8 cellular contexts compared by ENCODE assay signal in genomic region chr9:706073-706472, GRCh38.
DNase-seq lines count a peak whose midpoint lies in the region; ATAC-seq and TF ChIP-seq lines count a peak whose summit lies in the region.

No MANE protein-coding gene starts in this region.

- H3K27me3 ChIP-seq in sigmoid colon (no peaks in the 10 kb centered on the region), tibial nerve (no peaks in the 10 kb centered on the region)

- H3K9me3 ChIP-seq in sigmoid colon (no peaks in the 10 kb centered on the region), tibial nerve (no peaks in the 10 kb centered on the region)

- peaks cover 0 to 80% (median 53%) of the 10 kb centered on the region in 4 donors for H3K4me1 ChIP-seq in sigmoid colon
- H3K4me1 ChIP-seq in tibial nerve, result peaks cover 0 to 47% (median 2%) of the 10 kb centered on the region in 4 donors

- H3K36me3 ChIP-seq in sigmoid colon (peaks cover 1 to 5% (median 5%) of the 10 kb centered on the region in 4 donors), tibial nerve (peaks cover 0 to 6% (median 0%) of the 10 kb centered on the region in 3 donors)

- TF ChIP-seq EP300 in sigmoid colon (IDR thresholded peaks at IDR 0.05) (no peak), tibial nerve (IDR thresholded peaks at IDR 0.05) (no peak)

- CTCF ChIA-PET in WTC11 (lab: Charles Lee), result no interaction called here

- H3K27ac ChIP-seq in sigmoid colon (peak overlapping the region; percentile 80 to 96 (median 91)), tibial nerve (peak overlapping the region in 2 of 4 donors; percentile 62 to 66)

- TF ChIP-seq CTCF in HFFc6 (IDR thresholded peaks at IDR 0.05), result no peak
- TF ChIP-seq CTCF in WTC11 (IDR thresholded peaks at IDR 0.05), result no peak
- TF ChIP-seq CTCF in foreskin fibroblast (IDR thresholded peaks at IDR 0.05; ENCODE audit: low read depth, low read length), result no peak
- no peak for TF ChIP-seq CTCF in sigmoid colon (IDR thresholded peaks at IDR 0.05)
- no peak for TF ChIP-seq CTCF in tibial nerve (IDR thresholded peaks at IDR 0.05)

- 14 to 49% methylated on average over 2 of the region's 2 CpGs for WGBS in sigmoid colon, 2 donors
- 63 to 64% methylated on average over 2 of the region's 2 CpGs for WGBS in tibial nerve, 2 donors

- no peak for ATAC-seq in WTC11
- ATAC-seq in GM21723 (IDR thresholded peaks at IDR 0.05; ENCODE audit: unreplicated experiment), result no peak
- ATAC-seq in HG03439 (IDR thresholded peaks at IDR 0.05; ENCODE audit: unreplicated experiment), result no peak

- DNase-seq in HFFc6 (no peak), WTC11 (ENCODE audit: low spot score) (no peak), foreskin fibroblast (no peak), sigmoid colon (no peak), KBM-7 (no peak), tibial nerve (ENCODE audit: low spot score in 2 of 2) (no peak)

- TF ChIP-seq POLR2A in sigmoid colon (IDR thresholded peaks at IDR 0.05), result no peak
- TF ChIP-seq POLR2A in tibial nerve (IDR thresholded peaks at IDR 0.05), result no peak

- intact Hi-C loops in sigmoid colon (cut with DNase I), result no loop called here

- H3K4me1 Mint-ChIP-seq in HFFc6 (ENCODE audit: low read depth), result peaks cover 65% of the 10 kb centered on the region
- peaks cover 26% of the 10 kb centered on the region for H3K4me1 Mint-ChIP-seq in WTC11

- H3K27me3 Mint-ChIP-seq in HFFc6 (ENCODE audit: insufficient read depth) (no peaks in the 10 kb centered on the region), WTC11 (ENCODE audit: low read depth) (no peaks in the 10 kb centered on the region)

- H3K9me3 Mint-ChIP-seq in HFFc6 (no peaks in the 10 kb centered on the region), WTC11 (no peaks in the 10 kb centered on the region)

- in situ Hi-C loops in KBM-7 (cut with MboI; ENCODE audit: low pct_unique_long_range_greater_than_20kb, low sequenced_read_pairs), result no loop called here

- POLR2A ChIA-PET in WTC11 (lab: Charles Lee), result no interaction called here

- peak overlapping the region; percentile 97 for H3K27ac Mint-ChIP-seq in HFFc6
- H3K27ac Mint-ChIP-seq in WTC11, result 0 out of 2 replicates have a peak overlapping the region, but pooled peaks have one; percentile 3

- peak overlapping the region; percentile 52 to 64 for H3K4me3 ChIP-seq in foreskin fibroblast (ENCODE audit: low read depth in 1 of 2, low read length in 2 of 2)
- peak overlapping the region in 3 of 4 donors; percentile 58 to 63 (median 59) for H3K4me3 ChIP-seq in sigmoid colon
- H3K4me3 ChIP-seq in tibial nerve, result peak overlapping the region in 2 of 4 donors; percentile 40 to 57

- H3K36me3 Mint-ChIP-seq in HFFc6 (ENCODE audit: low read depth), result peaks cover 23% of the 10 kb centered on the region
- H3K36me3 Mint-ChIP-seq in WTC11, result peaks cover 6% of the 10 kb centered on the region

- H3K4me3 Mint-ChIP-seq in HFFc6, result peak overlapping the region; percentile 95
- no peak overlapping the region for H3K4me3 Mint-ChIP-seq in WTC11

TF ChIP-seq in WTC11, 78 proteins besides CTCF, POLR2A, EP300 and RAD21 (continues in another document):
- TF ChIP-seq NR3C1 (CRISPR knock-in tag; conservative IDR thresholded peaks at IDR 0.05; ENCODE audit: low read depth), result no peak
- TF ChIP-seq, protein P1, sequence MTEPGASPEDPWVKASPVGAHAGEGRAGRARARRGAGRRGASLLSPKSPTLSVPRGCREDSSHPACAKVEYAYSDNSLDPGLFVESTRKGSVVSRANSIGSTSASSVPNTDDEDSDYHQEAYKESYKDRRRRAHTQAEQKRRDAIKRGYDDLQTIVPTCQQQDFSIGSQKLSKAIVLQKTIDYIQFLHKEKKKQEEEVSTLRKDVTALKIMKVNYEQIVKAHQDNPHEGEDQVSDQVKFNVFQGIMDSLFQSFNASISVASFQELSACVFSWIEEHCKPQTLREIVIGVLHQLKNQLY (CRISPR knock-in tag; IDR thresholded peaks at IDR 0.05), result no peak
- no peak for TF ChIP-seq PREB (CRISPR knock-in tag; IDR thresholded peaks at IDR 0.05; ENCODE audit: borderline replicate concordance)
- no peak for TF ChIP-seq ESRRA (CRISPR knock-in tag; IDR thresholded peaks at IDR 0.05; ENCODE audit: borderline replicate concordance)
- no peak for TF ChIP-seq EMX1 (CRISPR knock-in tag; IDR thresholded peaks at IDR 0.05)
- TF ChIP-seq SMAD4 (CRISPR knock-in tag; IDR thresholded peaks at IDR 0.05), result no peak
- TF ChIP-seq, protein P2, sequence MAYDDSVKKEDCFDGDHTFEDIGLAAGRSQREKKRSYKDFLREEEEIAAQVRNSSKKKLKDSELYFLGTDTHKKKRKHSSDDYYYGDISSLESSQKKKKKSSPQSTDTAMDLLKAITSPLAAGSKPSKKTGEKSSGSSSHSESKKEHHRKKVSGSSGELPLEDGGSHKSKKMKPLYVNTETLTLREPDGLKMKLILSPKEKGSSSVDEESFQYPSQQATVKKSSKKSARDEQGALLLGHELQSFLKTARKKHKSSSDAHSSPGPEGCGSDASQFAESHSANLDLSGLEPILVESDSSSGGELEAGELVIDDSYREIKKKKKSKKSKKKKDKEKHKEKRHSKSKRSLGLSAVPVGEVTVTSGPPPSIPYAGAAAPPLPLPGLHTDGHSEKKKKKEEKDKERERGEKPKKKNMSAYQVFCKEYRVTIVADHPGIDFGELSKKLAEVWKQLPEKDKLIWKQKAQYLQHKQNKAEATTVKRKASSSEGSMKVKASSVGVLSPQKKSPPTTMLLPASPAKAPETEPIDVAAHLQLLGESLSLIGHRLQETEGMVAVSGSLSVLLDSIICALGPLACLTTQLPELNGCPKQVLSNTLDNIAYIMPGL (CRISPR knock-in tag; IDR thresholded peaks at IDR 0.05), result no peak
- TF ChIP-seq ZNF425 (CRISPR knock-in tag; conservative IDR thresholded peaks at IDR 0.05), result no peak
- TF ChIP-seq, protein P3, sequence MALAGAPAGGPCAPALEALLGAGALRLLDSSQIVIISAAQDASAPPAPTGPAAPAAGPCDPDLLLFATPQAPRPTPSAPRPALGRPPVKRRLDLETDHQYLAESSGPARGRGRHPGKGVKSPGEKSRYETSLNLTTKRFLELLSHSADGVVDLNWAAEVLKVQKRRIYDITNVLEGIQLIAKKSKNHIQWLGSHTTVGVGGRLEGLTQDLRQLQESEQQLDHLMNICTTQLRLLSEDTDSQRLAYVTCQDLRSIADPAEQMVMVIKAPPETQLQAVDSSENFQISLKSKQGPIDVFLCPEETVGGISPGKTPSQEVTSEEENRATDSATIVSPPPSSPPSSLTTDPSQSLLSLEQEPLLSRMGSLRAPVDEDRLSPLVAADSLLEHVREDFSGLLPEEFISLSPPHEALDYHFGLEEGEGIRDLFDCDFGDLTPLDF (CRISPR knock-in tag; IDR thresholded peaks at IDR 0.05), result no peak
- TF ChIP-seq, protein P4, sequence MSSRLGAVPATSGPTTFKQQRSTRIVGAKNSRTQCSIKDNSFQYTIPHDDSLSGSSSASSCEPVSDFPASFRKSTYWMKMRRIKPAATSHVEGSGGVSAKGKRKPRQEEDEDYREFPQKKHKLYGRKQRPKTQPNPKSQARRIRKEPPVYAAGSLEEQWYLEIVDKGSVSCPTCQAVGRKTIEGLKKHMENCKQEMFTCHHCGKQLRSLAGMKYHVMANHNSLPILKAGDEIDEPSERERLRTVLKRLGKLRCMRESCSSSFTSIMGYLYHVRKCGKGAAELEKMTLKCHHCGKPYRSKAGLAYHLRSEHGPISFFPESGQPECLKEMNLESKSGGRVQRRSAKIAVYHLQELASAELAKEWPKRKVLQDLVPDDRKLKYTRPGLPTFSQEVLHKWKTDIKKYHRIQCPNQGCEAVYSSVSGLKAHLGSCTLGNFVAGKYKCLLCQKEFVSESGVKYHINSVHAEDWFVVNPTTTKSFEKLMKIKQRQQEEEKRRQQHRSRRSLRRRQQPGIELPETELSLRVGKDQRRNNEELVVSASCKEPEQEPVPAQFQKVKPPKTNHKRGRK (CRISPR knock-in tag; IDR thresholded peaks at IDR 0.05; ENCODE audit: borderline replicate concordance), result no peak
- TF ChIP-seq CBFB (CRISPR knock-in tag; IDR thresholded peaks at IDR 0.05; ENCODE audit: low read depth), result no peak
- no peak for TF ChIP-seq NR2C2 (CRISPR knock-in tag; IDR thresholded peaks at IDR 0.05)
- TF ChIP-seq ZNF263 (CRISPR knock-in tag; IDR thresholded peaks at IDR 0.05; ENCODE audit: low read depth), result no peak
- TF ChIP-seq SOX15 (CRISPR knock-in tag; IDR thresholded peaks at IDR 0.05), result no peak
- TF ChIP-seq PRRX2 (CRISPR knock-in tag; IDR thresholded peaks at IDR 0.05), result no peak
- TF ChIP-seq TCF7 (CRISPR knock-in tag; IDR thresholded peaks at IDR 0.05; ENCODE audit: low read depth), result no peak
